23 cellular contexts compared by ENCODE assay signal in the genomic region with DNA sequence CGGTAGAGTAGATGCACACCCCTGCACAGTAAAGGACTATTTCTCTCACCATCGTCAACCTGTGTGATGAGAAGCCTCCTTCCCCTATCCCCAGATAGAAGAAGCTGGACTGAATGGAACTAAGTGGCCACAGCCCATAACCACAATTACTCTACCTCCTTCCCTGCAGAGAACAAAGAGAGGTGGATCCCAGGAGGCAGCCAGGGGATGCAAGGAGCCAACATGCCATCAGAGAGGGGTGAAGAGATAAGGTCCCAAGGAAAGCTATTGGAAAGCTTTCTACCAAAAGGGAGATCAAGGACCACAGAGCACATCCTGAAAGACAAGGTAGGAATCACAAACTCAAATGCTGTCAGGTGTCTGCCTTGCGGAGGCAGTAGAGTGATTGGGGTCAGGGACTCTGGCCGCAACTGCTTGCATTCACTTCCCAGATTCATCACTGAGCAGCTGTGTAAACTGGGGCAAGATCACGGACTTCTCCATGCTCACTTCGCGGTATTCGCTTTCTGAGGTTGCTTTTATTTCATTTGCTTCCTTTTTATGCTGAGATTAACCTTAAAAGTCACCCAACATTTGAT.
"Had no signal": no experiment of that assay in that cellular context is flagged by ENCODE, and none has a peak within 500 bp of the region (broad histone marks: within the 10 kb centered on the region; RNA-seq: fewer than 3 reads in every experiment).

No MANE protein-coding gene starts in this region.

- DNase-seq: cortex of kidney; dorsolateral prefrontal cortex; effector memory CD4-positive, alpha-beta T cell; gastrocnemius medialis; glutamatergic neuron; left colon; naive thymus-derived CD4-positive, alpha-beta T cell; nucleus accumbens; ovary; sigmoid colon; stimulated activated CD4-positive, alpha-beta T cell treated with anti-CD3 and anti-CD28 coated beads, Interleukin-2, amount 100 ng/mL, for 24 hours; stimulated activated CD4-positive, alpha-beta T cell treated with anti-CD3 and anti-CD28 coated beads, Interleukin-4, amount 100 ng/mL, for 4 hours; stimulated activated naive B cell treated with anti-CD40 and anti-IgM and Interleukin-4, amounts not matched to agents 10 μg/mL and 1 μg/mL and 100 μg/mL, for 72 hours; stimulated activated naive CD8-positive, alpha-beta T cell treated with anti-CD3 and anti-CD28 coated beads, Interleukin-15, amount 100 ng/mL, for 72 hours; testis; upper lobe of right lung had no signal

- H3K4me3 Mint-ChIP-seq: naive thymus-derived CD4-positive, alpha-beta T cell; neural crest cell; stimulated activated naive B cell treated with anti-CD40 and anti-IgM and Interleukin-4, amounts not matched to agents 10 μg/mL and 1 μg/mL and 100 μg/mL, for 72 hours; stimulated activated naive CD8-positive, alpha-beta T cell treated with anti-CD3 and anti-CD28 coated beads, Interleukin-15, amount 100 ng/mL, for 72 hours had no signal

- H3K4me1 ChIP-seq: esophagus muscularis mucosa, gastrocnemius medialis, right atrium auricular region, sigmoid colon, testis, tibial nerve, upper lobe of right lung, vagina had no signal

- H3K4me1 Mint-ChIP-seq: naive thymus-derived CD4-positive, alpha-beta T cell; stimulated activated naive B cell treated with anti-CD40 and anti-IgM and Interleukin-4, amounts not matched to agents 10 μg/mL and 1 μg/mL and 100 μg/mL, for 72 hours; stimulated activated naive CD8-positive, alpha-beta T cell treated with anti-CD3 and anti-CD28 coated beads, Interleukin-15, amount 100 ng/mL, for 72 hours had no signal

- H3K4me3 ChIP-seq: dorsolateral prefrontal cortex, esophagus muscularis mucosa, gastrocnemius medialis, ovary, right atrium auricular region, sigmoid colon, skin epidermis, testis, tibial nerve, upper lobe of right lung, vagina had no signal

- H3K36me3 ChIP-seq: esophagus muscularis mucosa, gastrocnemius medialis, ovary, right atrium auricular region, sigmoid colon, tibial nerve, upper lobe of right lung, vagina had no signal

- H3K27ac Mint-ChIP-seq: naive thymus-derived CD4-positive, alpha-beta T cell; stimulated activated naive B cell treated with anti-CD40 and anti-IgM and Interleukin-4, amounts not matched to agents 10 μg/mL and 1 μg/mL and 100 μg/mL, for 72 hours; stimulated activated naive CD8-positive, alpha-beta T cell treated with anti-CD3 and anti-CD28 coated beads, Interleukin-15, amount 100 ng/mL, for 72 hours had no signal

- H3K27ac ChIP-seq: dorsolateral prefrontal cortex, epithelial cell of prostate, esophagus muscularis mucosa, gastrocnemius medialis, ovary, right atrium auricular region, sigmoid colon, skin epidermis, testis, tibial nerve, upper lobe of right lung, vagina had no signal

- H3K36me3 Mint-ChIP-seq: stimulated activated naive B cell treated with anti-CD40 and anti-IgM and Interleukin-4, amounts not matched to agents 10 μg/mL and 1 μg/mL and 100 μg/mL, for 72 hours had no signal

- H3K9me3 Mint-ChIP-seq: neural crest cell had no signal

- ATAC-seq: gastrocnemius medialis; left colon; naive thymus-derived CD4-positive, alpha-beta T cell; stimulated activated naive B cell treated with anti-CD40 and anti-IgM and Interleukin-4, amounts not matched to agents 10 μg/mL and 1 μg/mL and 100 μg/mL, for 72 hours; stimulated activated naive CD8-positive, alpha-beta T cell treated with anti-CD3 and anti-CD28 coated beads, Interleukin-15, amount 100 ng/mL, for 72 hours; upper lobe of right lung had no signal

- H3K27me3 ChIP-seq: esophagus muscularis mucosa, gastrocnemius medialis, ovary, right atrium auricular region, sigmoid colon, testis, tibial nerve, upper lobe of right lung, vagina had no signal

- H3K9me3 ChIP-seq: esophagus muscularis mucosa, gastrocnemius medialis, ovary, right atrium auricular region, sigmoid colon, testis, tibial nerve, upper lobe of right lung, vagina had no signal
